In the genomic region with DNA sequence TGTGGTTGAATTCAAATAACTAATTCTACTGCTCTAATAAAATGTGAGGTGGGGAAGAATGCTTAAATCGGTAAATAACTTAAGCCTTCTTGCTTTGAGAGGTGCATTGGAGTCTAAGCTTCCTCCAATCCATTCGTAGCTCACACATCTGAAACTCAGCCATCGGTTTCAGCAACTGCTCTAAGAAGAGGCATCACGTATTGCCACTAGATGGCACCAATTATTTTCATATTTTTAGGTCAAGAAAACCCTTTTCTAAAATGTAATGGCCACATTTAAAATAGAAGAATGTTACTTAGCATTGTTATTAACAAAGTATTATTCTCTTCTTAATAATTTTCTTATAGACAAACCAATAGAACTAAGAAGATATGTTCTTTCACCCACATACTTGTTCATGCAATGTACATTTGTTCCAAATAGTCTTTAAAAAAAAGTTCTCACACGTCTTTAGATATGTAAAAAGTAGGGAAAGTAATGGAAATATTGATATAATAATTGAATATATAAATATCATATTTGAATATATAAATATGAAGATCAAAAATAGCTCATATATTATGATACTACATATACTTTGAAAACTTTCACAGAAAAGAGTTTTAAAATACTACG, we compare ENCODE assay signal across 8 cellular contexts.
A peak's percentile ranks its signal among the peaks of the same experiment; 100 is the strongest.
DNase-seq lines count a peak whose midpoint lies in the region; ATAC-seq and TF ChIP-seq lines count a peak whose summit lies in the region.

No MANE protein-coding gene starts in this region.

- TF ChIP-seq EP300 in transverse colon (IDR thresholded peaks at IDR 0.05; ENCODE audit: low read depth), result no peak

- H3K4me3 ChIP-seq in Panc1 (ENCODE audit: low read depth in 2 of 2, low read length in 2 of 2) (no peak overlapping the region), transverse colon (no peak overlapping the region)

- H3K9me3 Mint-ChIP-seq in activated CD4-positive, alpha-beta memory T cell treated with anti-CD3 and anti-CD28 coated beads for 36 hours, result peaks cover 2% of the 10 kb centered on the region

- no peaks in the 10 kb centered on the region for H3K4me1 ChIP-seq in Panc1 (ENCODE audit: control insufficient read depth, insufficient read depth, low read length)
- H3K4me1 ChIP-seq in transverse colon, result no peaks in the 10 kb centered on the region

- H3K4me3 Mint-ChIP-seq in activated CD4-positive, alpha-beta memory T cell treated with anti-CD3 and anti-CD28 coated beads for 36 hours, result no peak overlapping the region

- H3K36me3 Mint-ChIP-seq in activated CD4-positive, alpha-beta memory T cell treated with anti-CD3 and anti-CD28 coated beads for 36 hours, result no peaks in the 10 kb centered on the region

- intact Hi-C loops in Panc1 (cut with micrococcal nuclease; ENCODE audit: unreplicated experiment) (no loop called here), transverse colon (cut with DNase I; ENCODE audit: low total_unique reads) (no loop called here)
- intact Hi-C loops in activated CD4-positive, alpha-beta memory T cell treated with anti-CD3 and anti-CD28 coated beads for 36 hours (cut with micrococcal nuclease), result no loop called here

- TF ChIP-seq CTCF in GM12873 (IDR thresholded peaks at IDR 0.05; ENCODE audit: insufficient read depth, low read depth, low read length, missing control alignments) (peak; percentile 61), Panc1 (IDR thresholded peaks at IDR 0.05) (peak; percentile 76), transverse colon (IDR thresholded peaks at IDR 0.05) (peak in 4 of 5 experiments; percentile 13 to 46 (median 30))

- no peaks in the 10 kb centered on the region for H3K27me3 Mint-ChIP-seq in activated CD4-positive, alpha-beta memory T cell treated with anti-CD3 and anti-CD28 coated beads for 36 hours

- ATAC-seq in Panc1, result peak; percentile 88

- in situ Hi-C loops in Panc1 (cut with HindIII; ENCODE audit: low pct_unique_long_range_greater_than_20kb, low sequenced_read_pairs), result no loop called here
- in situ Hi-C loops in transverse colon (cut with MboI; ENCODE audit: low pct_ligation_motif_present in 1 of 4, low pct_unique_long_range_greater_than_20kb in 1 of 4, low sequenced_read_pairs in 3 of 4), result no loop called here

- no peak overlapping the region for H3K27ac Mint-ChIP-seq in activated CD4-positive, alpha-beta memory T cell treated with anti-CD3 and anti-CD28 coated beads for 36 hours

- H3K27ac ChIP-seq in Panc1 (ENCODE audit: low read length) (no peak overlapping the region), transverse colon (no peak overlapping the region)

- H3K36me3 ChIP-seq in Panc1 (ENCODE audit: control insufficient read depth, insufficient read depth, low read length) (no peaks in the 10 kb centered on the region), transverse colon (no peaks in the 10 kb centered on the region)

- H3K27me3 ChIP-seq in Panc1 (ENCODE audit: control insufficient read depth, insufficient read depth, low read length) (no peaks in the 10 kb centered on the region), transverse colon (no peaks in the 10 kb centered on the region)

- BruUV-seq in Panc1 (replicated peaks; lab: Mats Ljungman, UMichigan), result no TSS peak

- TF ChIP-seq POLR2A in transverse colon (IDR thresholded peaks at IDR 0.05), result no peak

- POLR2A ChIA-PET in Panc1 (lab: Charles Lee), result no interaction called here
- POLR2A ChIA-PET in activated CD4-positive, alpha-beta memory T cell treated with anti-CD3 and anti-CD28 coated beads for 36 hours (lab: Charles Lee), result no interaction called here

- CTCF ChIA-PET in Panc1 (lab: Charles Lee), result interaction anchor here (0.9 kb wide), 1 partner anchor 311 kb away, joined by 3 read pairs; no protein-coding TSS in a partner anchor
- CTCF ChIA-PET in activated CD4-positive, alpha-beta memory T cell treated with anti-CD3 and anti-CD28 coated beads for 36 hours (lab: Charles Lee), result no interaction called here

- H3K9me3 ChIP-seq in Panc1 (ENCODE audit: control insufficient read depth, insufficient read depth, low read depth, low read length) (no peaks in the 10 kb centered on the region), transverse colon (no peaks in the 10 kb centered on the region)

- 23 to 28% methylated on average over 6 of the region's 6 CpGs for WGBS in transverse colon (ENCODE audit: low coverage in 1 of 2), 2 donors

- DNase-seq in LHCN-M2 (ENCODE audit: low read depth) (peak; percentile 5), Panc1 (ENCODE audit: low read depth, low spot score) (no peak), fibroblast of peridontal ligament (ENCODE audit: extremely low read depth) (peak; percentile 54), transverse colon (no peak), cerebellum (ENCODE audit: low spot score) (no peak)
- DNase-seq in NK-92 treated with Interleukin-12 subunit alpha and Interleukin-12 subunit beta, amount 100 ng/mL, for 24 hours (lab: John Stamatoyannopoulos, UW), result no peak
- DNase-seq in activated CD4-positive, alpha-beta memory T cell treated with anti-CD3 and anti-CD28 coated beads for 36 hours, result no peak

- no peaks in the 10 kb centered on the region for H3K4me1 Mint-ChIP-seq in activated CD4-positive, alpha-beta memory T cell treated with anti-CD3 and anti-CD28 coated beads for 36 hours (ENCODE audit: low read depth)

Comparison
In these comparisons a context has a peak if more than half of its experiments do, and no peak if none do; other contexts are left out.
1. DNase-seq: peak in LHCN-M2 (single experiment) and fibroblast of peridontal ligament (single experiment); none in Panc1 (single experiment), transverse colon (single experiment), NK-92 treated with Interleukin-12 subunit alpha and Interleukin-12 subunit beta, amount 100 ng/mL, for 24 hours (single experiment), cerebellum (single experiment) and activated CD4-positive, alpha-beta memory T cell treated with anti-CD3 and anti-CD28 coated beads for 36 hours (single experiment).
2. Peak in every context shown above with its lines, with median percentiles within 50 percentile points of each other: CTCF ChIP-seq.